ENCODE assay signal across 22 cellular contexts in the genomic region with DNA sequence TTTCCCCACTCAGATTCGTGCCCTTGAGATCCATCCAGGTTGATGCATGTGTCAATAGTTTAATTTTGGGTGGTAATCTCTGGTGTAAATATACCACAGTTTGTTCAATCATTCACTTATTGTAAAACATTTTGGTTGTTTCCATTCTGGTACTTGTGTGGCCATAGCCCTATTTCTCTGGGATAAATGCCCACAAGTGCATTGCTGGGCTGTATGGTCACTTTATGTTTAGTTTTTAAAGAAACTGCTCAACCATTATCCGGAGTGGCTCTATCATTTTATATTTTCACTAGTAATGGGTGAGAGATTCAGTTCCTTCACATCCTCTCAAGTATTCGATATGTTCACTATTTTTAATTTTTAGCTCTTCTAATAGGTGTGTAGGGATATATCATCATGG.
"Had no signal": no experiment of that assay in that cellular context is flagged by ENCODE, and none has a peak within 500 bp of the region (broad histone marks: within the 10 kb centered on the region; RNA-seq: fewer than 3 reads in every experiment).

No MANE protein-coding gene starts in this region.

- H3K27me3 ChIP-seq: heart right ventricle, left lung, neural progenitor cell, ovary, tibial nerve had no signal

- H3K9me3 Mint-ChIP-seq: activated B cell treated with CpG ODN at 0.5 μM for 24 hours; activated CD8-positive, alpha-beta T cell treated with anti-CD3 and anti-CD28 coated beads for 36 hours; activated naive CD8-positive, alpha-beta T cell treated with anti-CD3 and anti-CD28 coated beads, Interleukin-2, amount 10 ng/mL, durations not matched to agents 7 days and 5 days; activated T-cell treated with anti-CD3 and anti-CD28 coated beads, Interleukin-2, amount 50 U/mL, for 24 hours; activated T-helper 2 cell treated with anti-CD3 and anti-CD28 coated beads, Interferon-gamma antibody, Interleukin-2, Interleukin-4, amounts not matched to agents 10 μg/mL and 5 μg/mL and 100 μg/mL, durations not matched to agents 14 hours and 24 hours and 36 hours; neural progenitor cell; stimulated activated naive CD8-positive, alpha-beta T cell treated with anti-CD3 and anti-CD28 coated beads, Interleukin-15, Interleukin-2, amounts not matched to agents 100 ng/mL and 50 ng/mL, for 24 hours had no signal

- H3K36me3 Mint-ChIP-seq: activated naive CD8-positive, alpha-beta T cell treated with anti-CD3 and anti-CD28 coated beads, Interleukin-2, amount 10 ng/mL, durations not matched to agents 7 days and 5 days; neural progenitor cell had no signal

- H2AFZ ChIP-seq: neural progenitor cell had no signal

- H3K4me1 ChIP-seq: neural progenitor cell, psoas muscle had no signal

- H3K9ac ChIP-seq: neural progenitor cell had no signal

- H3K4me2 ChIP-seq: neural progenitor cell had no signal

- H3K36me3 ChIP-seq: heart right ventricle, left lung, neural progenitor cell, ovary, tibial nerve had no signal

- H3K27me3 Mint-ChIP-seq: activated CD8-positive, alpha-beta T cell treated with anti-CD3 and anti-CD28 coated beads for 36 hours; activated T-cell treated with anti-CD3 and anti-CD28 coated beads, Interleukin-2, amount 50 U/mL, for 24 hours; stimulated activated naive CD8-positive, alpha-beta T cell treated with anti-CD3 and anti-CD28 coated beads, Interleukin-15, Interleukin-2, amounts not matched to agents 100 ng/mL and 50 ng/mL, for 24 hours had no signal

- ATAC-seq: activated CD8-positive, alpha-beta T cell treated with anti-CD3 and anti-CD28 coated beads for 36 hours; heart right ventricle; psoas muscle; right cardiac atrium had no signal

- H3K27ac ChIP-seq: heart right ventricle, neural progenitor cell, ovary, psoas muscle, tibial nerve had no signal

- H3K9me3 ChIP-seq: left lung, ovary, psoas muscle, tibial nerve had no signal

- DNase-seq: activated B cell treated with CpG ODN at 0.5 μM for 24 hours; activated CD4-positive, alpha-beta T cell treated with anti-CD3 and anti-CD28 coated beads for 48 hours; activated CD8-positive, alpha-beta T cell treated with anti-CD3 and anti-CD28 coated beads for 36 hours; activated naive CD4-positive, alpha-beta T cell treated with Interleukin-2 at 50 U/mL for 16 hours; activated naive CD8-positive, alpha-beta T cell treated with anti-CD3 and anti-CD28 coated beads, Interleukin-2, amount 10 ng/mL, durations not matched to agents 7 days and 5 days; activated T-cell treated with anti-CD3 and anti-CD28 coated beads, Interleukin-2, amount 50 U/mL, for 24 hours; cerebellar nuclear complex; cortex of kidney; effector CD4-positive, alpha-beta T cell; heart right ventricle; left lung; ovary; psoas muscle; right cardiac atrium; small intestine; stimulated activated CD4-positive, alpha-beta T cell treated with anti-CD3 and anti-CD28 coated beads, Interleukin-15, amount 100 ng/mL, for 24 hours; stimulated activated CD4-positive, alpha-beta T cell treated with anti-CD3 and anti-CD28 coated beads, Interleukin-2, amount 100 ng/mL, for 48 hours; T-helper 9 cell had no signal

- H3K4me3 Mint-ChIP-seq: activated B cell treated with CpG ODN at 0.5 μM for 24 hours; activated CD8-positive, alpha-beta T cell treated with anti-CD3 and anti-CD28 coated beads for 36 hours; activated naive CD8-positive, alpha-beta T cell treated with anti-CD3 and anti-CD28 coated beads, Interleukin-2, amount 10 ng/mL, durations not matched to agents 7 days and 5 days; activated T-cell treated with anti-CD3 and anti-CD28 coated beads, Interleukin-2, amount 50 U/mL, for 24 hours; neural progenitor cell; stimulated activated naive CD8-positive, alpha-beta T cell treated with anti-CD3 and anti-CD28 coated beads, Interleukin-15, Interleukin-2, amounts not matched to agents 100 ng/mL and 50 ng/mL, for 24 hours had no signal

- H3K4me3 ChIP-seq: heart right ventricle, left lung, neural progenitor cell, ovary, psoas muscle, tibial nerve had no signal

- H3K27ac Mint-ChIP-seq: activated B cell treated with CpG ODN at 0.5 μM for 24 hours; activated CD8-positive, alpha-beta T cell treated with anti-CD3 and anti-CD28 coated beads for 36 hours; activated naive CD8-positive, alpha-beta T cell treated with anti-CD3 and anti-CD28 coated beads, Interleukin-2, amount 10 ng/mL, durations not matched to agents 7 days and 5 days; activated T-cell treated with anti-CD3 and anti-CD28 coated beads, Interleukin-2, amount 50 U/mL, for 24 hours; activated T-helper 2 cell treated with anti-CD3 and anti-CD28 coated beads, Interferon-gamma antibody, Interleukin-2, Interleukin-4, amounts not matched to agents 10 μg/mL and 5 μg/mL and 100 μg/mL, durations not matched to agents 14 hours and 24 hours and 36 hours; neural progenitor cell; stimulated activated naive CD8-positive, alpha-beta T cell treated with anti-CD3 and anti-CD28 coated beads, Interleukin-15, Interleukin-2, amounts not matched to agents 100 ng/mL and 50 ng/mL, for 24 hours had no signal
